Comparison of ENCODE assay signal across 28 cellular contexts in the genomic region with DNA sequence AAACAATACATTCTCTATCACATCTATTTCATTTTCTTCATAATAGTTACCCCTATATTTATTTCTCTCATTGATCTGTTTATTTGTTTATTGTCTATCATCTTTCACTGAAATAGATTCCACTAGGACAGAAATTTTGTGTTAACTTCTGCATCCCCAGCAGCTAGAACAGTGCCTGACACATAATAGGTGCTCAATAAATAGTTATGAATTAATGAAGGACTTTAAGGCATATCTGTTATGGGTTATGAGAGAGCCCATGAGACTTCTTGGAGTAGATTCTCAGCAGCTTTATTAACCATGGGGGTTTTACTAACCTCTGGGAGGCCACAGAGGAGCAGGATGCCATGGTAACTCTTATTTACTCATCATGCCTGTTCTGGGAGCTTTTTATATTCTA.
"Had no signal": no experiment of that assay in that cellular context is flagged by ENCODE, and none has a peak within 500 bp of the region (broad histone marks: within the 10 kb centered on the region; RNA-seq: fewer than 3 reads in every experiment).

No MANE protein-coding gene starts in this region.

- H3K36me3 ChIP-seq: ascending aorta, cardiac muscle cell had no signal

- H3K27me3 ChIP-seq: ascending aorta, cardiac muscle cell had no signal

- H3K4me3 ChIP-seq: ascending aorta, cardiac muscle cell, PC-9 had no signal

- DNase-seq: activated B cell treated with CpG ODN at 0.5 μM for 24 hours; activated CD4-positive, alpha-beta memory T cell treated with anti-CD3 and anti-CD28 coated beads, Interleukin-2, amount 10 ng/mL, durations not matched to agents 7 days and 5 days; activated CD4-positive, alpha-beta T cell treated with anti-CD3 and anti-CD28 coated beads for 1 hour; activated CD4-positive, alpha-beta T cell treated with anti-CD3 and anti-CD28 coated beads for 48 hours; activated CD8-positive, alpha-beta memory T cell treated with anti-CD3 and anti-CD28 coated beads for 24 hours; activated CD8-positive, alpha-beta memory T cell treated with anti-CD3 and anti-CD28 coated beads, Interleukin-2, amount 10 ng/mL, durations not matched to agents 7 days and 5 days; activated CD8-positive, alpha-beta memory T cell treated with anti-CD3 and anti-CD28 coated beads, Interleukin-2, amount 50 U/mL, for 48 hours; activated effector memory CD4-positive, alpha-beta T cell treated with anti-CD3 and anti-CD28 coated beads, Interleukin-2, amount 50 U/mL, for 16 hours; activated naive CD4-positive, alpha-beta T cell treated with Interleukin-2 at 50 U/mL for 16 hours; activated naive CD8-positive, alpha-beta T cell treated with anti-CD3 and anti-CD28 coated beads, Interleukin-2, amount 10 ng/mL, durations not matched to agents 7 days and 5 days; activated T-cell treated with anti-CD3 and anti-CD28 coated beads, Interleukin-2, amount 50 U/mL, for 48 hours; amygdala; MM.1S; NCI-H1436 treated with DMSO at 0.1 percent for 48 hours; NCI-H1694 treated with DMSO at 0.1 percent for 48 hours; NCI-H524 treated with DMSO at 0.1 percent for 48 hours; PC-9; SIG-M5; SW 1271; T-helper 1 cell; T-helper 9 cell had no signal

- H3K27ac ChIP-seq: ascending aorta, cardiac muscle cell, KMS-11, PC-9, RWPE1, VCaP had no signal

- H3K4me2 ChIP-seq: KMS-11, PC-9 had no signal

- H3K9me3 ChIP-seq: ascending aorta had no signal

- H2AFZ ChIP-seq: PC-9 had no signal

- ATAC-seq: activated CD8-positive, alpha-beta memory T cell treated with anti-CD3 and anti-CD28 coated beads, Interleukin-2, amount 10 ng/mL, durations not matched to agents 7 days and 5 days; Right ventricle myocardium inferior had no signal

- H3K9ac ChIP-seq: KMS-11 had no signal

- FAIRE-seq: RCC 7860 had no signal
